Comparison of ENCODE assay signal across 8 cellular contexts in the genomic region with DNA sequence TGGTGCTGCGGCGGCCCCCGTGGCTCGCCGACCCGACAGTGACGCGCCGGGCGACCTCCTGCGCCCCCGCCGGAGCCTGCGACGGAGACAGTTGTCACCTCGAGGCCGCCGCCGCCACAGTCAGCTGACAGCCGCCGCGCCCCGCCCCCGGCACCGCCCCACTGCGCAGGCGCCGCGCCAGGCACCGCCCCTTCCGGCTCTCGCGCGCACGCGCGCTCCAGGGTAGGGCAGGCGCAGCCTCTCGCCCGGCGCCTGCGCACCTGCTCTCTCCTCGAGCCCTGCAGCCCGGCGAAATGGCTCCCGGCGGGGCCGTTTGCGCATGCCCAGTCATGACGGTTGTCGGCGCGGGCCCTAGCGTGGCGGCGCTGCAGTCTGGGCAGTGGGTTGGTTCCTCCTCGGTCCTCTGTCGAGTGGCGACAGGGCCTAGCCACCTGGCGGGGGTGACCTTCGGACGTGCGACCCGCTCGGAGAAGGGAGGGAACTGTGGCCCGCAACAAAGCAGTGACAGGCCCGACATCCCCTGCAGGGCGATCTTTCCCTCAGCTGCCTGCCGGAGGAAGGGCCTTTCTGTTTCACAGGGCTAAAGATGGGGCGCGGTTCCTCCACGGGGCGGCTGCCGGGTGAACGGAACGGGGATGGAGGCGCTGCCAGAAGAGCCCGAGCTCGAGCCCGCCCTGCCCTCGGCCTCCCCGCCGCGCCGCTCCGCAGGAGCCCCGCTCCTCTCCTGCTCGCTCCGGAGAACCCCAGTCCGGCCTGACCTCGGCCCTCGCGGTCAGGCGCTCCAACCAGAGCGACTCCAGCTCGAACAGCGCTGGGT. TPM values are rescaled to one million over a fixed set of nuclear protein-coding genes. Genes with fewer than 3 reads are reported as not detected.
DNase-seq lines count a peak whose midpoint lies in the region; ATAC-seq and TF ChIP-seq lines count a peak whose summit lies in the region.

A gene (minus strand): TSS at position 135 of the 817 bp plus-strand sequence. CDS start 134 bp downstream, at position 1.

- CTCF ChIA-PET in CD4-positive, alpha-beta T cell (lab: Charles Lee): interaction anchor here (0.6 kb wide), 1 partner anchor 9 kb away, joined by 4 read pairs; no protein-coding TSS in a partner anchor
- CTCF ChIA-PET in activated CD4-positive, alpha-beta memory T cell treated with anti-CD3 and anti-CD28 coated beads for 36 hours (lab: Charles Lee): interaction anchor here (0.7 to 2.3 kb wide), 7 partner anchors 20 to 265 kb away, joined by 3 to 9 read pairs (median 3); no protein-coding TSS in a partner anchor

- peak; percentile 81 for ATAC-seq in CD4-positive, alpha-beta T cell (ENCODE audit: poor library complexity)
- peak; percentile 76 for ATAC-seq in GM19397 (IDR thresholded peaks at IDR 0.05; ENCODE audit: unreplicated experiment)
- ATAC-seq in HG03565 (IDR thresholded peaks at IDR 0.05; ENCODE audit: unreplicated experiment): peak; percentile 79

- no peaks in the 10 kb centered on the region for H3K36me3 ChIP-seq in duodenal mucosa (ENCODE audit: control insufficient read depth in 1 of 2, insufficient read depth in 2 of 2, low read length in 2 of 2)

- peak within 1 kb of the TSS; percentile 86 for H3K27ac Mint-ChIP-seq in CD4-positive, alpha-beta T cell
- peak within 1 kb of the TSS; percentile 87 for H3K27ac Mint-ChIP-seq in activated CD4-positive, alpha-beta memory T cell treated with anti-CD3 and anti-CD28 coated beads for 36 hours

- H3K27me3 ChIP-seq in CD4-positive, alpha-beta T cell (ENCODE audit: control insufficient read depth, insufficient read depth, low read length): no peaks in the 10 kb centered on the region
- no peaks in the 10 kb centered on the region for H3K27me3 ChIP-seq in duodenal mucosa (ENCODE audit: control insufficient read depth in 1 of 2, insufficient read depth in 2 of 2, low read length in 2 of 2)

- WGBS in lower leg skin, 2 donors: 1 to 3% methylated on average over 27 to 49 of the region's 97 CpGs

- peaks cover 47% of the 10 kb centered on the region in 2 donors for H3K4me1 ChIP-seq in duodenal mucosa (ENCODE audit: control insufficient read depth in 1 of 2, insufficient read depth in 2 of 2, low read length in 2 of 2)

- no peaks in the 10 kb centered on the region for H3K9me3 Mint-ChIP-seq in CD4-positive, alpha-beta T cell
- no peaks in the 10 kb centered on the region for H3K9me3 Mint-ChIP-seq in activated CD4-positive, alpha-beta memory T cell treated with anti-CD3 and anti-CD28 coated beads for 36 hours

- peak within 1 kb of the TSS; percentile 83 to 97 for H3K9ac ChIP-seq in duodenal mucosa (ENCODE audit: low read depth in 1 of 2, low read length in 2 of 2)

- H3K27me3 Mint-ChIP-seq in CD4-positive, alpha-beta T cell: no peaks in the 10 kb centered on the region
- H3K27me3 Mint-ChIP-seq in activated CD4-positive, alpha-beta memory T cell treated with anti-CD3 and anti-CD28 coated beads for 36 hours: no peaks in the 10 kb centered on the region

- POLR2A ChIA-PET in CD4-positive, alpha-beta T cell (lab: Charles Lee): interaction anchor here (0.9 to 2.2 kb wide), 11 partner anchors 10 to 81 kb away, joined by 3 to 21 read pairs (median 4); a partner anchor contains a TSS
- POLR2A ChIA-PET in activated CD4-positive, alpha-beta memory T cell treated with anti-CD3 and anti-CD28 coated beads for 36 hours (lab: Charles Lee): interaction anchor here (1.8 to 3.0 kb wide), 2 partner anchors 47 to 74 kb away, joined by 7 to 16 read pairs; no protein-coding TSS in a partner anchor

- H3K4me3 ChIP-seq in duodenal mucosa (ENCODE audit: low read depth in 1 of 2, low read length in 2 of 2) (peak within 1 kb of the TSS; percentile 83 to 85), lower leg skin (ENCODE audit: low read depth, poor library complexity, severe bottlenecking) (peak within 1 kb of the TSS; percentile 69)

- peak in 1 of 2 donors; percentile 18 for TF ChIP-seq POLR2A in lower leg skin (IDR thresholded peaks at IDR 0.05)

- H3K36me3 Mint-ChIP-seq in CD4-positive, alpha-beta T cell (ENCODE audit: low read depth): peaks cover 5% of the 10 kb centered on the region
- no peaks in the 10 kb centered on the region for H3K36me3 Mint-ChIP-seq in activated CD4-positive, alpha-beta memory T cell treated with anti-CD3 and anti-CD28 coated beads for 36 hours

- H3K4me1 Mint-ChIP-seq in CD4-positive, alpha-beta T cell (ENCODE audit: low read depth): peaks cover 49% of the 10 kb centered on the region
- peaks cover 37% of the 10 kb centered on the region for H3K4me1 Mint-ChIP-seq in activated CD4-positive, alpha-beta memory T cell treated with anti-CD3 and anti-CD28 coated beads for 36 hours (ENCODE audit: low read depth)

- peak; percentile 93 to 99 (median 97) for DNase-seq in CD4-positive, alpha-beta T cell
- DNase-seq in NCI-H774 (lab: John Stamatoyannopoulos, UW): peak; percentile 91
- DNase-seq in activated CD4-positive, alpha-beta memory T cell treated with anti-CD3 and anti-CD28 coated beads for 36 hours: peak; percentile 97
- DNase-seq in lower leg skin (ENCODE audit: low spot score in 2 of 2): peak; percentile 92 to 99
- peak; percentile 95 to 97 for DNase-seq in stimulated activated CD4-positive, alpha-beta T cell treated with anti-CD3 and anti-CD28 coated beads, Interleukin-4, amount 100 ng/mL, for 4 hours

- peak within 1 kb of the TSS; percentile 82 for H3K27ac ChIP-seq in CD4-positive, alpha-beta T cell (ENCODE audit: low read depth, low read length)
- H3K27ac ChIP-seq in duodenal mucosa (ENCODE audit: low read depth, low read length): peak within 1 kb of the TSS; percentile 94

- TF ChIP-seq CTCF in CD4-positive, alpha-beta T cell (IDR thresholded peaks at IDR 0.05): peak; percentile 27
- TF ChIP-seq CTCF in lower leg skin (IDR thresholded peaks at IDR 0.05): no peak

- no peaks in the 10 kb centered on the region for H3K9me3 ChIP-seq in CD4-positive, alpha-beta T cell (ENCODE audit: control insufficient read depth, low read length)
- H3K9me3 ChIP-seq in duodenal mucosa (ENCODE audit: control insufficient read depth in 1 of 2, low read length in 2 of 2): peaks cover 0 to 6% of the 10 kb centered on the region in 2 donors

- intact Hi-C loops in CD4-positive, alpha-beta T cell (cut with DNase I, micrococcal nuclease): loop anchor here (1.0 to 5.0 kb wide), 6 partner anchors 26 to 462 kb away; a partner anchor contains a TSS
- intact Hi-C loops in activated CD4-positive, alpha-beta memory T cell treated with anti-CD3 and anti-CD28 coated beads for 36 hours (cut with micrococcal nuclease): loop anchor here (1.0 to 2.0 kb wide), 4 partner anchors 21 to 265 kb away; no protein-coding TSS in a partner anchor
- intact Hi-C loops in lower leg skin (cut with DNase I; ENCODE audit: low total_unique reads): no loop called here

- H3K4me3 Mint-ChIP-seq in CD4-positive, alpha-beta T cell: peak within 1 kb of the TSS; percentile 87
- peak within 1 kb of the TSS; percentile 76 for H3K4me3 Mint-ChIP-seq in activated CD4-positive, alpha-beta memory T cell treated with anti-CD3 and anti-CD28 coated beads for 36 hours

RNA-seq across cellular contexts. Expression of the gene that starts here (rescaled TPM):
- 10 to 100 TPM; 38.9 to 41.0 TPM for total RNA-seq in CD4-positive, alpha-beta T cell
- total RNA-seq in activated CD4-positive, alpha-beta memory T cell treated with anti-CD3 and anti-CD28 coated beads for 36 hours: 10 to 100 TPM; 30.0 to 32.1 TPM
- 100 to 1,000 TPM; 114 to 167 (median 129) TPM for total RNA-seq in lower leg skin

Comparison
In these comparisons a context has a peak if more than half of its experiments do, and no peak if none do; other contexts are left out.
1. Peak in every context shown above with its lines: DNase-seq, ATAC-seq, H3K4me3 ChIP-seq and H3K27ac ChIP-seq.